ENCODE assay signal across 23 cellular contexts in the genomic region with DNA sequence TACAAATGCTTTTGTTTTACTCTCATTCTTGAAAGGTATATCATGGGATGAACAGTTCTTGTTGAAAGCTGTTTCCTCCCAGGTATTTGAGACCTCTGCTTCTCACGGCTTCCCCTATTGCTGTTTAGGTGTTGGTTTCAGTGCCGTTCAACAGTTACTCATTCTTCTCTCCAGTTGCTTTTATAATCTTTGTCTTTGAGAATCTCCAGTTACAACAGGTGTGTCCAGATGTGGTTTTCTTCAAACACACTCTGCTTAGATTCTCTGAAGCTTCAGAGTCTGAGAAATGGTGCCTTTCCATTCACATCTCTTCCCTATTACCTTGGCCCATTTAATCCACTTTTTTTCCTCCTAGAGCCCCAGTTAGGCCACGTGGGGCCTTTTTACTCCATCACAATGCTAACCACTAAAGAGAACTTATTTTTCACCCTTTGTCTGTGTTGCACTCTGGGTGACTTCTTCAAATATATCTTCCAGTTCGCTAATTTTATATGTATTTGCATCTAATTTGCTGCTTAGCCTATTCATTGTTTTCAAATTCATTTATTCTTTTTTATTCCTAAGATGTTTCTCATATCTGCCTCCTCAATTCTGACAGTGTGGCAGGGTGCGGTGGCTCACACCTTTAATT. TPM values are rescaled to one million over a fixed set of nuclear protein-coding genes. Genes with fewer than 3 reads are reported as not detected.
"Had no signal": no experiment of that assay in that cellular context is flagged by ENCODE, and none has a peak within 500 bp of the region (broad histone marks: within the 10 kb centered on the region; RNA-seq: fewer than 3 reads in every experiment).

No MANE protein-coding gene starts in this region.

- H3K27me3 ChIP-seq: ovary, right atrium auricular region had no signal

- H3K9me3 ChIP-seq: ovary had no signal

- H3K4me1 Mint-ChIP-seq: naive B cell had no signal

- H3K27ac Mint-ChIP-seq: activated B cell treated with CpG ODN at 0.5 μM for 24 hours; activated CD8-positive, alpha-beta memory T cell treated with anti-CD3 and anti-CD28 coated beads, Interleukin-2, amount 10 ng/mL, durations not matched to agents 7 days and 5 days; activated CD8-positive, alpha-beta T cell treated with anti-CD3 and anti-CD28 coated beads for 36 hours; activated naive CD4-positive, alpha-beta T cell treated with anti-CD3 and anti-CD28 coated beads, Interleukin-2, amount 50 U/mL, for 24 hours; naive B cell; type B pancreatic cell had no signal

- H3K4me3 ChIP-seq: lung, ovary had no signal

- H3K36me3 Mint-ChIP-seq: type B pancreatic cell had no signal

- FAIRE-seq: astrocyte had no signal

- H3K4me1 ChIP-seq: foreskin keratinocyte, psoas muscle had no signal

- H3K27ac ChIP-seq: foreskin keratinocyte, left lung, ovary, psoas muscle, right atrium auricular region, stomach had no signal

- H3K27me3 Mint-ChIP-seq: activated naive CD4-positive, alpha-beta T cell treated with anti-CD3 and anti-CD28 coated beads, Interleukin-2, amount 50 U/mL, for 24 hours had no signal

- H3K36me3 ChIP-seq: left lung, ovary, right atrium auricular region, stomach had no signal

- DNase-seq: activated B cell treated with CpG ODN at 0.5 μM for 24 hours; activated CD4-positive, alpha-beta T cell treated with anti-CD3 and anti-CD28 coated beads for 48 hours; activated CD8-positive, alpha-beta memory T cell treated with anti-CD3 and anti-CD28 coated beads, Interleukin-2, amount 10 ng/mL, durations not matched to agents 7 days and 5 days; activated CD8-positive, alpha-beta T cell treated with anti-CD3 and anti-CD28 coated beads for 36 hours; activated gamma-delta T cell; activated T-cell treated with anti-CD3 and anti-CD28 coated beads for 4 hours; central memory CD4-positive, alpha-beta T cell; dermis blood vessel endothelial cell; effector CD8-positive, alpha-beta T cell; foreskin keratinocyte; kidney glomerular epithelial cell; naive B cell; ovary; psoas muscle; stimulated activated CD4-positive, alpha-beta T cell treated with anti-CD3 and anti-CD28 coated beads, Interleukin-12 subunit alpha, Interleukin-12 subunit beta, amount 100 ng/mL, for 4 hours; stimulated activated CD4-positive, alpha-beta T cell treated with anti-CD3 and anti-CD28 coated beads, Interleukin-4, amount 100 ng/mL, for 4 hours had no signal

- ATAC-seq: activated CD8-positive, alpha-beta memory T cell treated with anti-CD3 and anti-CD28 coated beads, Interleukin-2, amount 10 ng/mL, durations not matched to agents 7 days and 5 days; activated CD8-positive, alpha-beta T cell treated with anti-CD3 and anti-CD28 coated beads for 36 hours; foreskin keratinocyte; left lung; psoas muscle had no signal

- H3K4me3 Mint-ChIP-seq: activated B cell treated with CpG ODN at 0.5 μM for 24 hours; activated CD8-positive, alpha-beta memory T cell treated with anti-CD3 and anti-CD28 coated beads, Interleukin-2, amount 10 ng/mL, durations not matched to agents 7 days and 5 days; activated CD8-positive, alpha-beta T cell treated with anti-CD3 and anti-CD28 coated beads for 36 hours; activated naive CD4-positive, alpha-beta T cell treated with anti-CD3 and anti-CD28 coated beads, Interleukin-2, amount 50 U/mL, for 24 hours; type B pancreatic cell had no signal

RNA-seq across cellular contexts. Expression of gene PCBP3, which starts 54.5 kb away (rescaled TPM):
- total RNA-seq: activated B cell treated with CpG ODN at 0.5 μM for 24 hours, dermis blood vessel endothelial cell had no signal
